In genomic region chr4:98905834-98906233, GRCh38 we compare ENCODE assay signal across 23 cellular contexts. TPM values are rescaled to one million over a fixed set of nuclear protein-coding genes. Genes with fewer than 3 reads are reported as not detected.
DNase-seq lines count a peak whose midpoint lies in the region; ATAC-seq and TF ChIP-seq lines count a peak whose summit lies in the region.
"Had no signal": no experiment of that assay in that cellular context is flagged by ENCODE, and none has a peak within 500 bp of the region (broad histone marks: within the 10 kb centered on the region; RNA-seq: fewer than 3 reads in every experiment).

No MANE protein-coding gene starts in this region.

- no peaks in the 10 kb centered on the region for H3K27me3 Mint-ChIP-seq in CD4-positive, CD25-positive, alpha-beta regulatory T cell
- H3K27me3 Mint-ChIP-seq in memory B cell: no peaks in the 10 kb centered on the region
- H3K27me3 Mint-ChIP-seq: CD4-positive, alpha-beta memory T cell had no signal

- peaks cover 16% of the 10 kb centered on the region for H3K36me3 Mint-ChIP-seq in CD4-positive, CD25-positive, alpha-beta regulatory T cell
- H3K36me3 Mint-ChIP-seq in memory B cell: peaks cover 17% of the 10 kb centered on the region

- peak overlapping the region; percentile 28 to 77 (median 70) for H3K27ac Mint-ChIP-seq in CD4-positive, CD25-positive, alpha-beta regulatory T cell
- peak overlapping the region; percentile 43 for H3K27ac Mint-ChIP-seq in memory B cell
- H3K27ac Mint-ChIP-seq: activated CD8-positive, alpha-beta T cell treated with anti-CD3 and anti-CD28 coated beads, Interleukin-2, amount 10 ng/mL, durations not matched to agents 7 days and 5 days; activated naive CD4-positive, alpha-beta T cell treated with anti-CD3 and anti-CD28 coated beads for 36 hours had no signal

- no peak for DNase-seq in CD4-positive, CD25-positive, alpha-beta regulatory T cell
- DNase-seq in HCEC 1CT (peak; percentile 30), astrocyte of the spinal cord (ENCODE audit: low read depth, low spot score) (peak; percentile 45), memory B cell (ENCODE audit: low spot score in 2 of 2) (no peak), iPS-NIHi7 (ENCODE audit: extremely low spot score) (no peak)
- no peak for DNase-seq in activated naive CD4-positive, alpha-beta T cell treated with Interleukin-2 at 50 U/mL for 16 hours
- DNase-seq: activated CD4-positive, alpha-beta T cell treated with anti-CD3 and anti-CD28 coated beads for 1 hour; activated CD8-positive, alpha-beta T cell treated with anti-CD3 and anti-CD28 coated beads, Interleukin-2, amount 10 ng/mL, durations not matched to agents 7 days and 5 days; activated naive CD4-positive, alpha-beta T cell treated with anti-CD3 and anti-CD28 coated beads for 36 hours; activated T-cell treated with anti-CD3 and anti-CD28 coated beads, Interleukin-2, amount 50 U/mL, for 1 hour; CD4-positive, alpha-beta memory T cell; esophagus squamous epithelium; Kasumi-1; NCI-H1694 treated with DMSO at 0.1 percent for 48 hours; NCI-H82; OCI-M1; Right ventricle myocardium superior; substantia nigra; upper lobe of right lung had no signal

- peak overlapping the region; percentile 8 for H3K4me3 ChIP-seq in CD4-positive, CD25-positive, alpha-beta regulatory T cell (ENCODE audit: low read depth, low read length)
- no peak overlapping the region for H3K4me3 ChIP-seq in astrocyte of the spinal cord (ENCODE audit: low read depth, low read length)
- H3K4me3 ChIP-seq: ascending aorta, esophagus squamous epithelium, GM12878, right atrium auricular region, upper lobe of right lung had no signal

- TF ChIP-seq CTCF in astrocyte of the spinal cord (IDR thresholded peaks at IDR 0.05; ENCODE audit: low read depth, low read length): no peak

- in situ Hi-C loops in astrocyte of the spinal cord (cut with HindIII; ENCODE audit: low sequenced_read_pairs): no loop called here

- H3K4me3 Mint-ChIP-seq in CD4-positive, CD25-positive, alpha-beta regulatory T cell: peak overlapping the region in 1 of 4 donors; percentile 17
- no peak overlapping the region for H3K4me3 Mint-ChIP-seq in memory B cell
- H3K4me3 Mint-ChIP-seq: activated CD8-positive, alpha-beta T cell treated with anti-CD3 and anti-CD28 coated beads, Interleukin-2, amount 10 ng/mL, durations not matched to agents 7 days and 5 days; activated naive CD4-positive, alpha-beta T cell treated with anti-CD3 and anti-CD28 coated beads for 36 hours had no signal

- no peaks in the 10 kb centered on the region for H3K27me3 ChIP-seq in CD4-positive, CD25-positive, alpha-beta regulatory T cell (ENCODE audit: control insufficient read depth, insufficient read depth, low read length)
- H3K27me3 ChIP-seq: ascending aorta, esophagus squamous epithelium, right atrium auricular region, upper lobe of right lung had no signal

- H3K4me1 Mint-ChIP-seq in CD4-positive, CD25-positive, alpha-beta regulatory T cell: peaks cover 42 to 81% (median 65%) of the 10 kb centered on the region in 4 donors
- peaks cover 51% of the 10 kb centered on the region for H3K4me1 Mint-ChIP-seq in memory B cell

- no peak overlapping the region for H3K27ac ChIP-seq in CD4-positive, CD25-positive, alpha-beta regulatory T cell (ENCODE audit: insufficient read depth, low read length, poor library complexity, severe bottlenecking)
- H3K27ac ChIP-seq: ascending aorta, esophagus squamous epithelium, right atrium auricular region, upper lobe of right lung had no signal

- no peaks in the 10 kb centered on the region for H3K9me3 Mint-ChIP-seq in CD4-positive, CD25-positive, alpha-beta regulatory T cell
- H3K9me3 Mint-ChIP-seq in memory B cell: no peaks in the 10 kb centered on the region
- H3K9me3 Mint-ChIP-seq: activated naive CD4-positive, alpha-beta T cell treated with anti-CD3 and anti-CD28 coated beads for 36 hours; CD4-positive, alpha-beta memory T cell had no signal

- H3K36me3 ChIP-seq in CD4-positive, CD25-positive, alpha-beta regulatory T cell (ENCODE audit: control insufficient read depth, insufficient read depth, low read length): peaks cover 10% of the 10 kb centered on the region

- no peak for ATAC-seq in CD4-positive, CD25-positive, alpha-beta regulatory T cell (ENCODE audit: low read depth in 2 of 2)
- ATAC-seq in memory B cell (ENCODE audit: low read depth) (no peak), GM21786 (IDR thresholded peaks at IDR 0.05; ENCODE audit: unreplicated experiment) (no peak)
- ATAC-seq: activated CD8-positive, alpha-beta T cell treated with anti-CD3 and anti-CD28 coated beads, Interleukin-2, amount 10 ng/mL, durations not matched to agents 7 days and 5 days; upper lobe of right lung had no signal

- no peaks in the 10 kb centered on the region for H3K9me3 ChIP-seq in CD4-positive, CD25-positive, alpha-beta regulatory T cell (ENCODE audit: control insufficient read depth in 2 of 2, low read length in 2 of 2)
- H3K9me3 ChIP-seq: ascending aorta, esophagus squamous epithelium, right atrium auricular region, upper lobe of right lung had no signal

- peaks cover 23% of the 10 kb centered on the region for H3K4me1 ChIP-seq in CD4-positive, CD25-positive, alpha-beta regulatory T cell (ENCODE audit: control insufficient read depth, insufficient read depth, low read length, poor library complexity, severe bottlenecking)

RNA-seq across cellular contexts. Expression of gene EIF4E, which starts 23.1 kb away (rescaled TPM):
- total RNA-seq in CD4-positive, CD25-positive, alpha-beta regulatory T cell: 57.4 TPM
- 10 to 100 TPM; 52.0 to 86.1 (median 74.6) TPM for polyA plus RNA-seq in CD4-positive, CD25-positive, alpha-beta regulatory T cell

Comparison
In these comparisons a context has a peak if more than half of its experiments do, and no peak if none do; other contexts are left out.
1. DNase-seq: peak in HCEC 1CT (single experiment) and astrocyte of the spinal cord (single experiment); none in CD4-positive, CD25-positive, alpha-beta regulatory T cell (0 of 3), memory B cell (0 of 2), activated naive CD4-positive, alpha-beta T cell treated with Interleukin-2 at 50 U/mL for 16 hours (single experiment) and iPS-NIHi7 (single experiment).